ENCODE assay signal across 2 cellular contexts in the genomic region with DNA sequence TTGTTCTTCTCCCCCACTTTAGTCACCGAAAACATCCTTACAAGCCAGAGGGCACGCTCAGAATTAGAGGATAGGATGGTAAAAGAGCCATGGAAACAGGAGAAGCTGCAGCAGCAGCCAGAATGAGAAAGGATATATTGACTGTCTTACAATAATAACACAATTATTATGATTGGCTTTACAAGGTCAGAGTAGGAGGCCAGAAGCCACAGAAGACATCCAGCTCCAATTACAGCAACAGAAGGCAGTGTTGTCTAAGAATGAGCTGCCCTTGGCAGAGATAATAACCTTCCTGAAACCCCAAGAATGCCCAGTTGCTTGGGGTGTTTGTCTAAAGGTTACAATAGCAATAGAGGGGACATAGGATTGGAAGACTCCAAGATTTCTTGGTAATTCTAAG.
TF ChIP-seq lines count a peak whose summit lies in the region.

No MANE protein-coding gene starts in this region.

TF ChIP-seq in GM23338, 12 proteins besides CTCF, POLR2A, EP300 and RAD21 (continued from another document):
- TF ChIP-seq REST (IDR thresholded peaks at IDR 0.05; ENCODE audit: unreplicated experiment) (no peak), EZH2 (IDR thresholded peaks at IDR 0.05; ENCODE audit: low read depth, unreplicated experiment) (no peak), NANOG (IDR thresholded peaks at IDR 0.05; ENCODE audit: borderline replicate concordance) (no peak)

TF ChIP-seq in WTC11, 78 proteins besides CTCF, POLR2A, EP300 and RAD21 (continued from another document):
- TF ChIP-seq STAT6 (CRISPR knock-in tag; conservative IDR thresholded peaks at IDR 0.05; ENCODE audit: low read depth) (no peak), ATF3 (CRISPR knock-in tag; conservative IDR thresholded peaks at IDR 0.05) (no peak), IRF2 (CRISPR knock-in tag; IDR thresholded peaks at IDR 0.05; ENCODE audit: borderline replicate concordance, low read depth) (no peak), SMAD3 (CRISPR knock-in tag; IDR thresholded peaks at IDR 0.05; ENCODE audit: borderline replicate concordance) (no peak), ZMAT4 (CRISPR knock-in tag; IDR thresholded peaks at IDR 0.05) (no peak), MYBL2 (CRISPR knock-in tag; IDR thresholded peaks at IDR 0.05) (no peak), ERG (CRISPR knock-in tag; IDR thresholded peaks at IDR 0.05) (no peak), MXD4 (CRISPR knock-in tag; IDR thresholded peaks at IDR 0.05; ENCODE audit: borderline replicate concordance) (no peak), CREB1 (CRISPR knock-in tag; IDR thresholded peaks at IDR 0.05) (no peak), SP1 (CRISPR knock-in tag; conservative IDR thresholded peaks at IDR 0.05) (no peak), OVOL2 (CRISPR knock-in tag; IDR thresholded peaks at IDR 0.05; ENCODE audit: borderline replicate concordance) (no peak)
- TF ChIP-seq, protein P1, sequence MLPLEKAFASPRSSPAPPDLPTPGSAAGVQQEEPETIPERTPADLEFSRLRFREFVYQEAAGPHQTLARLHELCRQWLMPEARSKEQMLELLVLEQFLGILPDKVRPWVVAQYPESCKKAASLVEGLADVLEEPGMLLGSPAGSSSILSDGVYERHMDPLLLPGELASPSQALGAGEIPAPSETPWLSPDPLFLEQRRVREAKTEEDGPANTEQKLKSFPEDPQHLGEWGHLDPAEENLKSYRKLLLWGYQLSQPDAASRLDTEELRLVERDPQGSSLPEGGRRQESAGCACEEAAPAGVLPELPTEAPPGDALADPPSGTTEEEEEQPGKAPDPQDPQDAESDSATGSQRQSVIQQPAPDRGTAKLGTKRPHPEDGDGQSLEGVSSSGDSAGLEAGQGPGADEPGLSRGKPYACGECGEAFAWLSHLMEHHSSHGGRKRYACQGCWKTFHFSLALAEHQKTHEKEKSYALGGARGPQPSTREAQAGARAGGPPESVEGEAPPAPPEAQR (CRISPR knock-in tag; IDR thresholded peaks at IDR 0.05) = no peak
